21 cellular contexts compared by ENCODE assay signal in the genomic region with DNA sequence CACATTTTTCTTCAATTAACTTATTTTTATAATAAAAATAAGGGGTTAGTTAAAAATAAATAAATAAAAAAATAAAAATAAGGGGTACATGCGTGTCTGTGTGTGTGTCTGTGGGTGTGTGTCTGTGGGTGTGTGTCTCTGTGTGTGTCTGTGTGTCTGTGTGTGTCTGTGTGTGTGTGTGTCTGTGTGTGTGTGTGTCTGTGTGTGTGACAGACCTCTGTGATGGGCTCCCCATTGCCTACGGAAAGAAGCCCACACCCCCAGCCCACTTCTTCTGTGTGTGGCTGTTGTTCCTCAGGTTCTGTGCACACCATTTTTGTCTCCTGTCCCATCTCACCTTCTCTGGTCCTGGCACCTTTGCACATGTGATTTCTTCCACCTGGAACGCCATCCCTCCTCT. TPM values are rescaled to one million over a fixed set of nuclear protein-coding genes. Genes with fewer than 3 reads are reported as not detected.
DNase-seq lines count a peak whose midpoint lies in the region; TF ChIP-seq lines count a peak whose summit lies in the region.
"Had no signal": no experiment of that assay in that cellular context is flagged by ENCODE, and none has a peak within 500 bp of the region (broad histone marks: within the 10 kb centered on the region; RNA-seq: fewer than 3 reads in every experiment).

No MANE protein-coding gene starts in this region.

- TF ChIP-seq CTCF in HFFc6 (IDR thresholded peaks at IDR 0.05), result no peak
- TF ChIP-seq CTCF in sigmoid colon (IDR thresholded peaks at IDR 0.05), result no peak
- TF ChIP-seq CTCF in esophagus squamous epithelium (IDR thresholded peaks at IDR 0.05), result no peak

- TF ChIP-seq POLR2A in sigmoid colon (IDR thresholded peaks at IDR 0.05) (no peak), esophagus squamous epithelium (IDR thresholded peaks at IDR 0.05) (no peak)

- H3K4me1 ChIP-seq in sigmoid colon (peaks cover 0 to 79% (median 73%) of the 10 kb centered on the region in 4 donors), esophagus squamous epithelium (peaks cover 40 to 77% (median 61%) of the 10 kb centered on the region in 3 donors)

- peaks cover 90% of the 10 kb centered on the region for H3K4me1 Mint-ChIP-seq in HFFc6 (ENCODE audit: low read depth)
- peaks cover 5% of the 10 kb centered on the region for H3K4me1 Mint-ChIP-seq in activated naive CD4-positive, alpha-beta T cell treated with anti-CD3 and anti-CD28 coated beads, Interleukin-2, amount 10 ng/mL, durations not matched to agents 7 days and 5 days

- H3K27me3 ChIP-seq in sigmoid colon (no peaks in the 10 kb centered on the region), esophagus squamous epithelium (no peaks in the 10 kb centered on the region)

- H3K36me3 ChIP-seq in sigmoid colon (peaks cover 0 to 2% (median 0%) of the 10 kb centered on the region in 4 donors), esophagus squamous epithelium (peaks cover 0 to 1% (median 0%) of the 10 kb centered on the region in 3 donors)

- peak overlapping the region; percentile 61 for H3K27ac Mint-ChIP-seq in HFFc6
- H3K27ac Mint-ChIP-seq in activated naive CD4-positive, alpha-beta T cell treated with anti-CD3 and anti-CD28 coated beads, Interleukin-2, amount 10 ng/mL, durations not matched to agents 7 days and 5 days, result no peak overlapping the region
- H3K27ac Mint-ChIP-seq: CD14-positive monocyte had no signal

- TF ChIP-seq EP300 in sigmoid colon (IDR thresholded peaks at IDR 0.05), result no peak

- intact Hi-C loops in sigmoid colon (cut with DNase I), result no loop called here
- intact Hi-C loops in esophagus squamous epithelium (cut with DNase I), result no loop called here

- H3K27ac ChIP-seq in epithelial cell of prostate, result peak overlapping the region; percentile 100
- peak overlapping the region in 3 of 4 donors; percentile 82 to 100 (median 99) for H3K27ac ChIP-seq in sigmoid colon
- H3K27ac ChIP-seq in esophagus squamous epithelium, result no peak overlapping the region
- H3K27ac ChIP-seq: SK-N-MC had no signal

- peaks cover 10% of the 10 kb centered on the region for H3K36me3 Mint-ChIP-seq in HFFc6 (ENCODE audit: low read depth)
- no peaks in the 10 kb centered on the region for H3K36me3 Mint-ChIP-seq in activated naive CD4-positive, alpha-beta T cell treated with anti-CD3 and anti-CD28 coated beads, Interleukin-2, amount 10 ng/mL, durations not matched to agents 7 days and 5 days
- H3K36me3 Mint-ChIP-seq: CD14-positive monocyte had no signal

- DNase-seq in HFFc6, result no peak
- DNase-seq in epithelial cell of prostate (ENCODE audit: low read depth, low spot score), result no peak
- no peak for DNase-seq in sigmoid colon
- DNase-seq in activated CD4-positive, alpha-beta T cell treated with anti-CD3 and anti-CD28 coated beads, Interleukin-2, amount 50 U/mL, for 1 hour, result no peak
- DNase-seq in HPDE6-E6E7 (ENCODE audit: extremely low spot score), result no peak
- DNase-seq in esophagus squamous epithelium (lab: John Stamatoyannopoulos, UW), result no peak
- DNase-seq in activated naive CD4-positive, alpha-beta T cell treated with anti-CD3 and anti-CD28 coated beads, Interleukin-2, amount 10 ng/mL, durations not matched to agents 7 days and 5 days, result no peak
- DNase-seq: ACHN; GDM1; HCEC 1CT; KG1; NCI-H1105 treated with DMSO at 0.1 percent for 48 hours; NCI-H1694; NCI-H2081 treated with DMSO at 0.1 percent for 48 hours; NCI-H748 treated with DMSO at 0.1 percent for 48 hours; NK-92 treated with Interleukin-12 subunit alpha and Interleukin-12 subunit beta, amount 100 ng/mL, for 24 hours; SHP77 had no signal

- no peak overlapping the region for H3K4me3 Mint-ChIP-seq in HFFc6
- no peak overlapping the region for H3K4me3 Mint-ChIP-seq in activated naive CD4-positive, alpha-beta T cell treated with anti-CD3 and anti-CD28 coated beads, Interleukin-2, amount 10 ng/mL, durations not matched to agents 7 days and 5 days
- H3K4me3 Mint-ChIP-seq: CD14-positive monocyte had no signal

- H3K4me3 ChIP-seq in sigmoid colon (no peak overlapping the region), esophagus squamous epithelium (no peak overlapping the region)
- H3K4me3 ChIP-seq: SK-N-MC had no signal

- no peaks in the 10 kb centered on the region for H3K9me3 Mint-ChIP-seq in HFFc6
- no peaks in the 10 kb centered on the region for H3K9me3 Mint-ChIP-seq in activated naive CD4-positive, alpha-beta T cell treated with anti-CD3 and anti-CD28 coated beads, Interleukin-2, amount 10 ng/mL, durations not matched to agents 7 days and 5 days
- H3K9me3 Mint-ChIP-seq: CD14-positive monocyte had no signal

- CTCF ChIA-PET in activated naive CD4-positive, alpha-beta T cell treated with anti-CD3 and anti-CD28 coated beads, Interleukin-2, amount 10 ng/mL, durations not matched to agents 7 days and 5 days (lab: Charles Lee), result no interaction called here

- WGBS in sigmoid colon, 2 donors, result 86 to 92% methylated on average over 3 of the region's 3 CpGs
- 83 to 87% methylated on average over 3 of the region's 3 CpGs for WGBS in esophagus squamous epithelium, 2 donors

- peaks cover 3% of the 10 kb centered on the region for H3K27me3 Mint-ChIP-seq in HFFc6 (ENCODE audit: insufficient read depth)
- peaks cover 49% of the 10 kb centered on the region for H3K27me3 Mint-ChIP-seq in activated naive CD4-positive, alpha-beta T cell treated with anti-CD3 and anti-CD28 coated beads, Interleukin-2, amount 10 ng/mL, durations not matched to agents 7 days and 5 days

- H3K9me3 ChIP-seq in sigmoid colon (no peaks in the 10 kb centered on the region), esophagus squamous epithelium (no peaks in the 10 kb centered on the region)

RNA-seq across cellular contexts. Expression of a gene that starts 9.9 kb away (rescaled TPM):
- 100 to 1,000 TPM; 101 to 113 (median 108) TPM for total RNA-seq in HFFc6 (2021; fragmentation: NEBNext Ultra II Directional; extraction: Animal tissue kit (Norgen Biotek cat#: 25700))
- 100 to 1,000 TPM in 2 of 4 donors, 10 to 100 TPM in 2; 93.4 to 135 (median 108) TPM for total RNA-seq in sigmoid colon
- 10 to 100 TPM in 1 of 3 donors, 1 to 10 TPM in 2; 3.2 to 20.8 (median 9.6) TPM for polyA plus RNA-seq in sigmoid colon
- 10 to 100 TPM; 60.9 to 87.9 (median 75.1) TPM for total RNA-seq in esophagus squamous epithelium
- polyA plus RNA-seq: CD14-positive monocyte had no signal

RNA-seq across cellular contexts. Expression of a gene that starts 37.5 kb away (rescaled TPM):
- total RNA-seq in HFFc6 (2021; fragmentation: NEBNext Ultra II Directional; extraction: Animal tissue kit (Norgen Biotek cat#: 25700)), result not detected
- not detected for total RNA-seq in sigmoid colon
- polyA plus RNA-seq in sigmoid colon, result 1 to 10 TPM in 1 of 3 donors, under 1 TPM in 2; 0.04 to 7.8 (median 0.46) TPM
- not detected for total RNA-seq in esophagus squamous epithelium
- total RNA-seq: Daoy, NCI-H460 had no signal
- polyA plus RNA-seq: CD14-positive monocyte had no signal

RNA-seq across cellular contexts. Expression of a gene that starts 47.9 kb away (rescaled TPM):
- 100 to 1,000 TPM; 540 to 614 (median 577) TPM for total RNA-seq in HFFc6 (2021; fragmentation: NEBNext Ultra II Directional; extraction: Animal tissue kit (Norgen Biotek cat#: 25700))
- total RNA-seq in sigmoid colon, result 1,000 to 10,000 TPM; 4,737 to 8,467 (median 6,048) TPM
- 100 to 1,000 TPM; 189 to 296 (median 264) TPM for polyA plus RNA-seq in sigmoid colon
- total RNA-seq in esophagus squamous epithelium, result 1,000 to 10,000 TPM in 1 of 4 donors, 100 to 1,000 TPM in 3; 243 to 1,044 (median 363) TPM

RNA-seq across cellular contexts. Expression of a gene that starts 59.9 kb away (rescaled TPM):
- not detected for total RNA-seq in HFFc6 (2021; fragmentation: NEBNext Ultra II Directional; extraction: Animal tissue kit (Norgen Biotek cat#: 25700))
- total RNA-seq in sigmoid colon (not detected), esophagus squamous epithelium (100 to 1,000 TPM; 242 to 377 (median 320) TPM)
- 100 to 1,000 TPM in 2 of 3 donors, 10 to 100 TPM in 1; 63.7 to 151 (median 102) TPM for polyA plus RNA-seq in sigmoid colon
- total RNA-seq: NCI-H460 had no signal
- polyA plus RNA-seq: CD14-positive monocyte had no signal

Comparison
In these comparisons a context has a peak if more than half of its experiments do, and no peak if none do; other contexts are left out.
1. H3K27ac ChIP-seq: peak in epithelial cell of prostate (single experiment) and sigmoid colon (3 of 4); none in esophagus squamous epithelium (0 of 4).
2. RNA of a gene that starts 47.9 kb away (total RNA-seq): 4,737 to 8,467 TPM in sigmoid colon; 540 to 614 TPM in HFFc6 and 243 to 1,044 TPM in esophagus squamous epithelium; every median in the first group is over 4 times any median in the second.